Comparison of ENCODE assay signal across 1 cellular context in the genomic region with DNA sequence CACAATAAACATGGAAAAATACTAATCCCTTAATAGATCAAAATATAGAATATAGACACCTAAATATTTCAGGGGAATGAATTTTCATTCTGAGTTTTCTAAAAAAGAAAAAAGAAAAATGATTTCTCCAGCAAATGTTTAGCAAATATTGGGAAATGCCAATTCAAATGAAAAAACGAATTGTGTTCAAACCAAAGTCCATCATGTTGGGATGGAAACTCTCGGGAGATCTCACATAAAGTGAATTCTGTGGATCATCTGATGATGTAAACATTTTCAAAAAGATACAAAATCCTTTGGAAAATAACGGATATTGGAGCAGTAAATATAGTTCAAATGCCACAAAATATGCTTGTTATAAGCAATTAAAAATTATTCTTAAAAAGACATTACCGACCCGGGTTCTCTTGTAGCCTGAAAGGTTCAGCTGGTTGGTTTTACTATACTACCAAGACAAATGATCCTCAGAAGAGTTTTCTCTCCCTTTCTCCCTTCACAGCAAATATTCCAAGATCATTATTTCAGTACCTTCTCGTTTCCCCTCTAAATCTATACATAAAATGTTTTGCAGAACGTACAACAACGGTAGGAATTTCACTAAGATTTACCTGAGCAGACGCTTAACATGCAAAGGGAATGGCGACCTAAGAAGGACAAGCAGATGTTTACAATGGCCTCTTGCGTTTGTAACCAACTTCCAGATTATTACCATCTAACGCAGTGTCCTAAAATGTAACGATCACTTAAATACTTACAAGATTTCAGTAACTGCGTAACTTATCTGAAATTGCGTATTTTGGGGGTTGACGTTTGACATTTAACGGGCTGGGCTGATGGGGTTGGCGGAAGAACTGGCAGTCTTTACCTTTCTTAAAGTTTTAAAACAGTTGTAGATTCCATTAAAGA.
TF ChIP-seq lines count a peak whose summit lies in the region.

No MANE protein-coding gene starts in this region.

TF ChIP-seq in GM12878, 131 proteins besides CTCF, POLR2A, EP300 and RAD21:
- TF ChIP-seq, protein P1, sequence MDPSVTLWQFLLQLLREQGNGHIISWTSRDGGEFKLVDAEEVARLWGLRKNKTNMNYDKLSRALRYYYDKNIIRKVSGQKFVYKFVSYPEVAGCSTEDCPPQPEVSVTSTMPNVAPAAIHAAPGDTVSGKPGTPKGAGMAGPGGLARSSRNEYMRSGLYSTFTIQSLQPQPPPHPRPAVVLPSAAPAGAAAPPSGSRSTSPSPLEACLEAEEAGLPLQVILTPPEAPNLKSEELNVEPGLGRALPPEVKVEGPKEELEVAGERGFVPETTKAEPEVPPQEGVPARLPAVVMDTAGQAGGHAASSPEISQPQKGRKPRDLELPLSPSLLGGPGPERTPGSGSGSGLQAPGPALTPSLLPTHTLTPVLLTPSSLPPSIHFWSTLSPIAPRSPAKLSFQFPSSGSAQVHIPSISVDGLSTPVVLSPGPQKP (IDR thresholded peaks at IDR 0.05; ENCODE audit: low read depth, low read length), result no peak
- TF ChIP-seq, protein P2, sequence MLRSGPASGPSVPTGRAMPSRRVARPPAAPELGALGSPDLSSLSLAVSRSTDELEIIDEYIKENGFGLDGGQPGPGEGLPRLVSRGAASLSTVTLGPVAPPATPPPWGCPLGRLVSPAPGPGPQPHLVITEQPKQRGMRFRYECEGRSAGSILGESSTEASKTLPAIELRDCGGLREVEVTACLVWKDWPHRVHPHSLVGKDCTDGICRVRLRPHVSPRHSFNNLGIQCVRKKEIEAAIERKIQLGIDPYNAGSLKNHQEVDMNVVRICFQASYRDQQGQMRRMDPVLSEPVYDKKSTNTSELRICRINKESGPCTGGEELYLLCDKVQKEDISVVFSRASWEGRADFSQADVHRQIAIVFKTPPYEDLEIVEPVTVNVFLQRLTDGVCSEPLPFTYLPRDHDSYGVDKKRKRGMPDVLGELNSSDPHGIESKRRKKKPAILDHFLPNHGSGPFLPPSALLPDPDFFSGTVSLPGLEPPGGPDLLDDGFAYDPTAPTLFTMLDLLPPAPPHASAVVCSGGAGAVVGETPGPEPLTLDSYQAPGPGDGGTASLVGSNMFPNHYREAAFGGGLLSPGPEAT (IDR thresholded peaks at IDR 0.05; ENCODE audit: low read depth), result no peak
- TF ChIP-seq FOS (IDR thresholded peaks at IDR 0.05; ENCODE audit: borderline replicate concordance, extremely low read depth, insufficient read length) (no peak), EZH2 (IDR thresholded peaks at IDR 0.05; ENCODE audit: borderline replicate concordance, control insufficient read depth, low read depth, low read length) (peak; percentile 61; the same call in 1 of the 2 replicates)
